In genomic region chr3:10164546-10165393, GRCh38 we compare ENCODE assay signal across 8 cellular contexts. TPM values are rescaled to one million over a fixed set of nuclear protein-coding genes. Genes with fewer than 3 reads are reported as not detected.
DNase-seq lines count a peak whose midpoint lies in the region; ATAC-seq, FAIRE-seq and TF ChIP-seq lines count a peak whose summit lies in the region.

TSS of gene IRAK2 (plus strand) at chr3:10164919. CDS start at chr3:10164955, 36 bp downstream.

- DNase-seq in A172 (ENCODE audit: low spot score) (peak; percentile 53), GM18507 (ENCODE audit: extremely low spot score, insufficient read length, low read depth) (peak; percentile 77), RWPE1 (ENCODE audit: low spot score) (peak; percentile 69), globus pallidus (ENCODE audit: low spot score) (peak; percentile 66)
- DNase-seq in activated naive CD4-positive, alpha-beta T cell treated with anti-CD3 and anti-CD28 coated beads for 36 hours: peak; percentile 62

- H3K27me3 ChIP-seq in neutrophil: no peaks in the 10 kb centered on the region

- peak within 1 kb of the TSS; percentile 75 for H3K4me3 Mint-ChIP-seq in activated naive CD4-positive, alpha-beta T cell treated with anti-CD3 and anti-CD28 coated beads for 36 hours

- peak within 1 kb of the TSS; percentile 91 to 99 for H3K4me3 ChIP-seq in neutrophil (ENCODE audit: low read depth in 1 of 2, low read length in 1 of 2)

- H3K27ac Mint-ChIP-seq in activated naive CD4-positive, alpha-beta T cell treated with anti-CD3 and anti-CD28 coated beads for 36 hours: no peak within 1 kb of the TSS

- H3K4me1 ChIP-seq in neutrophil (ENCODE audit: control insufficient read depth in 1 of 2, insufficient read depth in 1 of 2, low read depth in 1 of 2, low read length in 1 of 2): peaks cover 47 to 48% of the 10 kb centered on the region in 2 experiments

- H3K9me3 ChIP-seq in neutrophil: no peaks in the 10 kb centered on the region

- H3K36me3 ChIP-seq in neutrophil: no peaks in the 10 kb centered on the region

- H3K4me1 Mint-ChIP-seq in activated naive CD4-positive, alpha-beta T cell treated with anti-CD3 and anti-CD28 coated beads for 36 hours (ENCODE audit: low read depth): peaks cover 23% of the 10 kb centered on the region

- FAIRE-seq in GM18507 (lab: Jason Lieb, UNC): peak; percentile 24

- TF ChIP-seq CTCF in RWPE1 (conservative IDR thresholded peaks at IDR 0.05; ENCODE audit: low read depth): peak; percentile 95
- peak; percentile 98 for TF ChIP-seq CTCF in neutrophil (IDR thresholded peaks at IDR 0.05)

- ATAC-seq in HG03039 (IDR thresholded peaks at IDR 0.05; ENCODE audit: unreplicated experiment): peak; percentile 80

- H3K27ac ChIP-seq in RWPE1: peak within 1 kb of the TSS; percentile 77
- peak within 1 kb of the TSS; percentile 83 for H3K27ac ChIP-seq in neutrophil
- H3K27ac ChIP-seq in temporal lobe (ENCODE audit: low read depth, low read length): peak within 1 kb of the TSS; percentile 75

- H3K36me3 Mint-ChIP-seq in activated naive CD4-positive, alpha-beta T cell treated with anti-CD3 and anti-CD28 coated beads for 36 hours (ENCODE audit: low read depth): peaks cover 10% of the 10 kb centered on the region

- peaks cover 8% of the 10 kb centered on the region for H3K9me3 Mint-ChIP-seq in activated naive CD4-positive, alpha-beta T cell treated with anti-CD3 and anti-CD28 coated beads for 36 hours

- CTCF ChIA-PET in RWPE1 (lab: Yijun Ruan, JAX): interaction anchor here (0.6 to 1.1 kb wide), 7 partner anchors 14 to 59 kb away, joined by 3 to 12 read pairs (median 4); no protein-coding TSS in a partner anchor
- CTCF ChIA-PET in activated naive CD4-positive, alpha-beta T cell treated with anti-CD3 and anti-CD28 coated beads for 36 hours (lab: Charles Lee): interaction anchor here (0.6 to 3.8 kb wide), 10 partner anchors 9 to 98 kb away, joined by 3 to 38 read pairs (median 5); no protein-coding TSS in a partner anchor

- no peaks in the 10 kb centered on the region for H3K27me3 Mint-ChIP-seq in activated naive CD4-positive, alpha-beta T cell treated with anti-CD3 and anti-CD28 coated beads for 36 hours (ENCODE audit: low read depth)

- intact Hi-C loops in activated naive CD4-positive, alpha-beta T cell treated with anti-CD3 and anti-CD28 coated beads for 36 hours (cut with micrococcal nuclease): loop anchor here (1.0 to 2.0 kb wide), 4 partner anchors 22 to 61 kb away; partner anchors contain the start of gene BRK1

- POLR2A ChIA-PET in RWPE1 (lab: Yijun Ruan, JAX; ENCODE audit: low non-redundant PET): interaction anchor here (0.5 kb wide), 1 partner anchor 11 kb away, joined by 6 read pairs; no protein-coding TSS in a partner anchor

RNA-seq across cellular contexts. Expression of gene IRAK2, which starts in this region (rescaled TPM):
- total RNA-seq in A172 (2014; rRNA removed; shearing (Covaris generic)): 5.6 and 6.4 TPM in 2 replicates
- total RNA-seq in activated naive CD4-positive, alpha-beta T cell treated with anti-CD3 and anti-CD28 coated beads for 36 hours: 1 to 10 TPM; 6.4 to 6.9 TPM
- total RNA-seq in temporal lobe: 3.4 TPM

Comparison
In these comparisons a context has a peak if more than half of its experiments do, and no peak if none do; other contexts are left out.
1. Peak in every context shown above with its lines: DNase-seq, ATAC-seq, H3K4me3 ChIP-seq and H3K27ac ChIP-seq.